ENCODE assay signal across 20 cellular contexts in the genomic region with DNA sequence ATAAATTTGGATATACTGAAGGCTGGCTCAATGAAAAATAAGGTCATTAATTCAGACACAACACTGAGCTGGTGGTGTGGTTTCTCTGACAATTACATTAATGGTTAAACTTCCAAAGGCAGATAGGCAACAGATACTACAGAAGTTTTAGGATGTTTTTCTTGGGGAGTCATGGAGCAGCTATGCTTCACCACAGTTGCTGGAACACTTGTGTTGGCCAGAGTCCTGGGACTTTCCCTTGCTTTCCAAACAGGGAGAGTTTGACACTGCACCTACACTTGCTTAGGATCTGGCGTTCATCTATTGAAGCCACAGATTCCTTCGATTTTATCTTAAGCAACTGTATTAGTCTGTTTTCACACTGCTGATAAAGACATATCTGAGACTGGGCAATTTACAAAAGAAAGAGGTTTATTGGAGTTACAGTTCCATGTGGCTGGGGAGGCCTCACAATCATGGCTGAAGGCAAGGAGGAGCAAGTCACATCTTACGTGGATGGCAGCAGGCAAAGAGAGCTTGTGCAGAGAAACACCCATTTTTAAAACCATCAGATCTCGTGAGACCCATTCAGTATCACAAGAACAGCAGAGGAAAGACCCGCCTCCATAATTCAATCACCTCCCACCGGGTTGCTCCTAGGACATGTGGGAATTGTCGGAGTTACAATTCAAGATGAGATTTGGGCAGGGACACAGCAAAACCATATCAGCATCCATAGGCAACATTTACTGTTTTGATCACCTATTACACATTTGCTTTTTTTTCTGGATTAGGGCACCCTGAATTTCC. TPM values are rescaled to one million over a fixed set of nuclear protein-coding genes. Genes with fewer than 3 reads are reported as not detected.
DNase-seq lines count a peak whose midpoint lies in the region; FAIRE-seq and TF ChIP-seq lines count a peak whose summit lies in the region.
"Had no signal": no experiment of that assay in that cellular context is flagged by ENCODE, and none has a peak within 500 bp of the region (broad histone marks: within the 10 kb centered on the region; RNA-seq: fewer than 3 reads in every experiment).

No MANE protein-coding gene starts in this region.

- H2AFZ ChIP-seq in ACC112 (ENCODE audit: low read length, unreplicated experiment) (no peak overlapping the region), astrocyte (ENCODE audit: low read depth, low read length) (no peak overlapping the region)

- H3K36me3 ChIP-seq in ACC112 (ENCODE audit: insufficient read depth, low read length) (no peaks in the 10 kb centered on the region), astrocyte (ENCODE audit: insufficient read depth, low read length) (no peaks in the 10 kb centered on the region)

- H3K9me3 Mint-ChIP-seq in astrocyte (ENCODE audit: unreplicated experiment), result peaks cover 6% of the 10 kb centered on the region
- H3K9me3 Mint-ChIP-seq: activated naive CD8-positive, alpha-beta T cell treated with anti-CD3 and anti-CD28 coated beads, Interleukin-2, amount 10 ng/mL, durations not matched to agents 7 days and 5 days; activated T-cell treated with anti-CD3 and anti-CD28 coated beads, Interleukin-2, amount 50 U/mL, for 24 hours; central memory CD8-positive, alpha-beta T cell; effector memory CD8-positive, alpha-beta T cell; stimulated activated naive CD8-positive, alpha-beta T cell treated with anti-CD3 and anti-CD28 coated beads, Interleukin-15, Interleukin-2, amounts not matched to agents 100 ng/mL and 50 ng/mL, for 24 hours had no signal

- H3K27me3 Mint-ChIP-seq in astrocyte (ENCODE audit: low read depth, unreplicated experiment), result no peaks in the 10 kb centered on the region

- no peak for TF ChIP-seq CTCF in astrocyte (IDR thresholded peaks at IDR 0.05; ENCODE audit: insufficient read depth, low read depth, low read length)

- H3K36me3 Mint-ChIP-seq in astrocyte (ENCODE audit: low read depth, unreplicated experiment), result no peaks in the 10 kb centered on the region
- H3K36me3 Mint-ChIP-seq: activated naive CD8-positive, alpha-beta T cell treated with anti-CD3 and anti-CD28 coated beads, Interleukin-2, amount 10 ng/mL, durations not matched to agents 7 days and 5 days; memory B cell had no signal

- H3K27me3 ChIP-seq in ACC112 (ENCODE audit: insufficient read depth, low read length), result no peaks in the 10 kb centered on the region
- no peaks in the 10 kb centered on the region for H3K27me3 ChIP-seq in astrocyte (ENCODE audit: insufficient read depth, low read length)

- DNase-seq in GM04503 (ENCODE audit: low read depth) (peak; percentile 56), astrocyte (ENCODE audit: low read depth) (peak; percentile 69), hepatic stellate cell (ENCODE audit: low spot score) (peak; percentile 52), putamen (ENCODE audit: low spot score) (no peak), Ammon's horn (ENCODE audit: low spot score) (no peak), NCI-H2081 (lab: John Stamatoyannopoulos, UW) (no peak), caudate nucleus (lab: John Stamatoyannopoulos, UW) (no peak)
- DNase-seq: activated naive CD8-positive, alpha-beta T cell treated with anti-CD3 and anti-CD28 coated beads, Interleukin-2, amount 10 ng/mL, durations not matched to agents 7 days and 5 days; activated T-cell treated with anti-CD3 and anti-CD28 coated beads, Interleukin-2, amount 50 U/mL, for 24 hours; effector memory CD8-positive, alpha-beta T cell; NCI-H526; OCI-M1; retina; SK-N-SH had no signal

- H3K4me3 ChIP-seq in ACC112 (ENCODE audit: low read depth, low read length) (no peak overlapping the region), astrocyte (ENCODE audit: insufficient read depth, low read depth, low read length) (no peak overlapping the region)

- H3K4me1 Mint-ChIP-seq in astrocyte (ENCODE audit: low read depth, unreplicated experiment), result peaks cover 11% of the 10 kb centered on the region
- H3K4me1 Mint-ChIP-seq: activated naive CD8-positive, alpha-beta T cell treated with anti-CD3 and anti-CD28 coated beads, Interleukin-2, amount 10 ng/mL, durations not matched to agents 7 days and 5 days; B cell; central memory CD8-positive, alpha-beta T cell; memory B cell had no signal

- H3K79me2 ChIP-seq in ACC112 (ENCODE audit: control insufficient read depth, insufficient read depth, low read length, unreplicated experiment), result no peaks in the 10 kb centered on the region
- H3K79me2 ChIP-seq in astrocyte (ENCODE audit: insufficient read depth, low read length), result no peaks in the 10 kb centered on the region

- no peaks in the 10 kb centered on the region for H4K20me1 ChIP-seq in astrocyte (ENCODE audit: insufficient read depth, low read length)

- H3K4me1 ChIP-seq in ACC112 (ENCODE audit: control insufficient read depth, insufficient read depth, low read length, unreplicated experiment) (peaks cover 5% of the 10 kb centered on the region), astrocyte (ENCODE audit: insufficient read depth, low read length) (no peaks in the 10 kb centered on the region)

- H3K27ac Mint-ChIP-seq in astrocyte (ENCODE audit: unreplicated experiment), result peak overlapping the region; percentile 91
- H3K27ac Mint-ChIP-seq: activated naive CD8-positive, alpha-beta T cell treated with anti-CD3 and anti-CD28 coated beads, Interleukin-2, amount 10 ng/mL, durations not matched to agents 7 days and 5 days; activated T-cell treated with anti-CD3 and anti-CD28 coated beads, Interleukin-2, amount 50 U/mL, for 24 hours; B cell; effector memory CD8-positive, alpha-beta T cell; memory B cell; stimulated activated naive CD8-positive, alpha-beta T cell treated with anti-CD3 and anti-CD28 coated beads, Interleukin-15, Interleukin-2, amounts not matched to agents 100 ng/mL and 50 ng/mL, for 24 hours had no signal

- peak; percentile 29 for FAIRE-seq in astrocyte (lab: Jason Lieb, UNC)
- FAIRE-seq: frontal cortex had no signal

- H3K4me3 Mint-ChIP-seq in astrocyte (ENCODE audit: unreplicated experiment), result no peak overlapping the region
- H3K4me3 Mint-ChIP-seq: activated naive CD8-positive, alpha-beta T cell treated with anti-CD3 and anti-CD28 coated beads, Interleukin-2, amount 10 ng/mL, durations not matched to agents 7 days and 5 days; activated T-cell treated with anti-CD3 and anti-CD28 coated beads, Interleukin-2, amount 50 U/mL, for 24 hours; B cell; central memory CD8-positive, alpha-beta T cell; effector memory CD8-positive, alpha-beta T cell; memory B cell; stimulated activated naive CD8-positive, alpha-beta T cell treated with anti-CD3 and anti-CD28 coated beads, Interleukin-15, Interleukin-2, amounts not matched to agents 100 ng/mL and 50 ng/mL, for 24 hours had no signal

- H3K4me2 ChIP-seq in astrocyte (ENCODE audit: low read length), result no peak overlapping the region
- H3K4me2 ChIP-seq: SK-N-SH had no signal

- H3K9ac ChIP-seq in astrocyte (ENCODE audit: low read length), result no peak overlapping the region
- H3K9ac ChIP-seq: SK-N-SH had no signal

- H3K27ac ChIP-seq in ACC112 (ENCODE audit: low read depth, low read length), result peak overlapping the region; percentile 45
- no peak overlapping the region for H3K27ac ChIP-seq in astrocyte (ENCODE audit: low read depth, low read length)
- H3K27ac ChIP-seq in caudate nucleus (ENCODE audit: low read depth, low read length), result no peak overlapping the region

- H3K9me3 ChIP-seq in astrocyte (ENCODE audit: insufficient read depth, low read depth, low read length), result no peaks in the 10 kb centered on the region
- H3K9me3 ChIP-seq: SK-N-SH had no signal

RNA-seq across cellular contexts. Expression of gene TMEM178B, which starts 27.8 kb away (rescaled TPM):
- 2.2 and 3.9 TPM in 2 replicates for total RNA-seq in astrocyte

RNA-seq across cellular contexts. Expression of gene MRPS33, which starts 31.3 kb away (rescaled TPM):
- total RNA-seq in astrocyte, result 52.1 and 53.8 TPM in 2 replicates

Comparison
In these comparisons a context has a peak if more than half of its experiments do, and no peak if none do; other contexts are left out.
1. DNase-seq: peak in GM04503 (single experiment), astrocyte (single experiment) and hepatic stellate cell (single experiment); none in putamen (single experiment), Ammon's horn (single experiment), NCI-H2081 (0 of 2) and caudate nucleus (0 of 61).